ENCODE assay signal across 29 cellular contexts in genomic region chr7:153413199-153413539, GRCh38.
"Had no signal": no experiment of that assay in that cellular context is flagged by ENCODE, and none has a peak within 500 bp of the region (broad histone marks: within the 10 kb centered on the region; RNA-seq: fewer than 3 reads in every experiment).

No MANE protein-coding gene starts in this region.

- H3K27me3 Mint-ChIP-seq: dendritic cell treated with granulocyte-macrophage colony-stimulating factor and Interleukin-4, amounts not matched to agents 40 ng/mL and 50 ng/mL, for 4 days had no signal

- H3K4me1 Mint-ChIP-seq: endodermal cell had no signal

- H3K4me3 ChIP-seq: colonic mucosa, dorsolateral prefrontal cortex, esophagus muscularis mucosa, esophagus squamous epithelium, gastrocnemius medialis, gastroesophageal sphincter, heart left ventricle, heart right ventricle, hepatocyte had no signal

- H3K27ac ChIP-seq: colonic mucosa, dorsolateral prefrontal cortex, epithelial cell of prostate, esophagus muscularis mucosa, esophagus squamous epithelium, foreskin keratinocyte, gastrocnemius medialis, gastroesophageal sphincter, heart left ventricle, heart right ventricle, hepatocyte had no signal

- H3K4me3 Mint-ChIP-seq: dendritic cell treated with granulocyte-macrophage colony-stimulating factor and Interleukin-4, amounts not matched to agents 40 ng/mL and 50 ng/mL, for 4 days; endodermal cell had no signal

- H3K4me2 ChIP-seq: hepatocyte had no signal

- FAIRE-seq: colon, endometrium, endothelial cell of umbilical vein, frontal cortex had no signal

- H3K36me3 ChIP-seq: colonic mucosa, esophagus muscularis mucosa, esophagus squamous epithelium, gastrocnemius medialis, gastroesophageal sphincter, heart left ventricle, heart right ventricle had no signal

- H3K79me2 ChIP-seq: hepatocyte had no signal

- DNase-seq: colonic mucosa; cortex of kidney; dermis blood vessel endothelial cell; dorsolateral prefrontal cortex; effector CD4-positive, alpha-beta T cell; effector CD8-positive, alpha-beta T cell; effector memory CD4-positive, alpha-beta T cell; endodermal cell; erythroblast; esophagus squamous epithelium; foreskin fibroblast; foreskin keratinocyte; foreskin melanocyte; gastrocnemius medialis; glutamatergic neuron; head of caudate nucleus; heart left ventricle; heart right ventricle; hippocampal formation had no signal

- ATAC-seq: esophagus mucosa, foreskin keratinocyte, gastrocnemius medialis, gastroesophageal sphincter, heart left ventricle, heart right ventricle had no signal

- H3K4me1 ChIP-seq: colonic mucosa, esophagus muscularis mucosa, esophagus squamous epithelium, foreskin keratinocyte, gastrocnemius medialis, gastroesophageal sphincter, heart left ventricle, heart right ventricle had no signal

- H3K27me3 ChIP-seq: colonic mucosa, esophagus muscularis mucosa, esophagus squamous epithelium, foreskin keratinocyte, gastrocnemius medialis, gastroesophageal sphincter, heart left ventricle, heart right ventricle, hepatocyte had no signal

- H3K27ac Mint-ChIP-seq: dendritic cell treated with granulocyte-macrophage colony-stimulating factor and Interleukin-4, amounts not matched to agents 40 ng/mL and 50 ng/mL, for 4 days; endodermal cell had no signal

- H3K9me3 ChIP-seq: colonic mucosa, esophagus muscularis mucosa, gastrocnemius medialis had no signal

- H2AFZ ChIP-seq: hepatocyte had no signal
